Comparison of ENCODE assay signal across 9 cellular contexts in genomic region chr15:58440181-58440910, GRCh38. TPM values are rescaled to one million over a fixed set of nuclear protein-coding genes. Genes with fewer than 3 reads are reported as not detected.
DNase-seq lines count a peak whose midpoint lies in the region; ATAC-seq, FAIRE-seq and TF ChIP-seq lines count a peak whose summit lies in the region.
"Had no signal": no experiment of that assay in that cellular context is flagged by ENCODE, and none has a peak within 500 bp of the region (broad histone marks: within the 10 kb centered on the region; RNA-seq: fewer than 3 reads in every experiment).

No MANE protein-coding gene starts in this region.

- H3K9me3 ChIP-seq in H1 (ENCODE audit: insufficient read depth in 2 of 2, low read depth in 1 of 2, low read length in 1 of 2) (no peaks in the 10 kb centered on the region), mucosa of descending colon (no peaks in the 10 kb centered on the region)

- H3K56ac ChIP-seq in H1 (replicated peaks; ENCODE audit: insufficient read length, low read depth, low read length) = no peak overlapping the region

- no peak overlapping the region; a peak in 1 of 7 replicates for H3K9ac ChIP-seq in H1 (replicated peaks in 1 of 4; ENCODE audit: extremely low read depth in 1 of 4, low read depth in 3 of 4, low read length in 3 of 4)

- H3K27me3 ChIP-seq in ACC112 (ENCODE audit: insufficient read depth, low read length) (no peaks in the 10 kb centered on the region), H1 (replicated peaks in 1 of 4; ENCODE audit: control insufficient read depth in 3 of 4, extremely low read depth in 1 of 4, insufficient read depth in 3 of 4, low read length in 3 of 4) (no peaks in the 10 kb centered on the region)

- CTCF ChIA-PET in H1 (lab: Charles Lee; ENCODE audit: partially characterized antibody) = interaction anchor here (0.5 to 1.5 kb wide), 4 partner anchors 77 to 685 kb away, joined by 3 to 9 read pairs (median 4); no protein-coding TSS in a partner anchor

- H3K79me1 ChIP-seq in H1 (ENCODE audit: low read depth, low read length) = no peaks in the 10 kb centered on the region

- H2BK5ac ChIP-seq in H1 (ENCODE audit: low read depth, low read length) = no peak overlapping the region

- H3K4ac ChIP-seq in H1 (replicated peaks; ENCODE audit: insufficient read length, low read depth, low read length) = no peak overlapping the region

- no peak for TF ChIP-seq CTCF in H1 (IDR thresholded peaks at IDR 0.05; ENCODE audit: control extremely low read depth in 1 of 3, insufficient read depth in 1 of 3, low read depth in 1 of 3, low read length in 3 of 3)
- no peak for TF ChIP-seq CTCF in mucosa of descending colon (IDR thresholded peaks at IDR 0.05)

- no peak for TF ChIP-seq EP300 in H1 (IDR thresholded peaks at IDR 0.05; ENCODE audit: borderline replicate concordance in 1 of 2, low read depth in 2 of 2, low read length in 2 of 2)

- TF ChIP-seq RAD21 in H1 (IDR thresholded peaks at IDR 0.05 in 1 of 2, conservative IDR thresholded peaks at IDR 0.05 in 1 of 2; ENCODE audit: low read depth in 2 of 2, low read length in 2 of 2) = no peak

- ATAC-seq in mucosa of descending colon = peak; percentile 77
- ATAC-seq in GM21786 (IDR thresholded peaks at IDR 0.05; ENCODE audit: unreplicated experiment) = no peak

- no peak overlapping the region for H4K5ac ChIP-seq in H1 (ENCODE audit: insufficient read length, low read depth, low read length)

- no peak overlapping the region for H3K14ac ChIP-seq in H1 (ENCODE audit: insufficient read length)

- H3K4me1 ChIP-seq in ACC112 (ENCODE audit: control insufficient read depth, insufficient read depth, low read length, unreplicated experiment) = peaks cover 39% of the 10 kb centered on the region
- peaks cover 8 to 15% (median 11%) of the 10 kb centered on the region in 4 experiments for H3K4me1 ChIP-seq in H1 (replicated peaks in 1 of 4; ENCODE audit: control insufficient read depth in 3 of 4, insufficient read depth in 4 of 4, low read length in 3 of 4)
- peaks cover 32% of the 10 kb centered on the region for H3K4me1 ChIP-seq in mucosa of descending colon (ENCODE audit: low read depth)

- no peaks in the 10 kb centered on the region for H3K23me2 ChIP-seq in H1 (ENCODE audit: low read depth, low read length)

- no peak overlapping the region for H3K18ac ChIP-seq in H1 (ENCODE audit: extremely low read depth, low read length)

- no peak overlapping the region for H2AK5ac ChIP-seq in H1 (ENCODE audit: low read depth, low read length)

- H3K79me2 ChIP-seq in ACC112 (ENCODE audit: control insufficient read depth, insufficient read depth, low read length, unreplicated experiment) (no peaks in the 10 kb centered on the region), H1 (ENCODE audit: control insufficient read depth in 1 of 2, insufficient read depth in 2 of 2, low read length in 2 of 2) (no peaks in the 10 kb centered on the region)

- H2BK20ac ChIP-seq in H1 (ENCODE audit: low read length) = no peak overlapping the region

- WGBS in H1 (ENCODE audit: extremely low coverage in 1 of 2, insufficient coverage in 1 of 2, insufficient read length in 1 of 2, insufficient replicate concordance in 2 of 2, low coverage in 1 of 2, low lambda C conversion rate in 2 of 2, missing lambda C conversion rate in 1 of 2), 2 experiments = 77% methylated on average over 7 of the region's 7 CpGs; no CpG with 5 or more reads in 1 of the 2 experiments

- no peak for FAIRE-seq in H1 (lab: Jason Lieb, UNC)

- no peaks in the 10 kb centered on the region for H3K36me3 ChIP-seq in ACC112 (ENCODE audit: insufficient read depth, low read length)
- H3K36me3 ChIP-seq in H1 (ENCODE audit: control insufficient read depth in 2 of 4, insufficient read depth in 4 of 4, low read length in 3 of 4) = no peaks in the 10 kb centered on the region
- no peaks in the 10 kb centered on the region for H3K36me3 ChIP-seq in mucosa of descending colon (ENCODE audit: low read depth)

- H4K8ac ChIP-seq in H1 (ENCODE audit: extremely low read depth, insufficient read depth, low read length) = no peak overlapping the region

- H2AFZ ChIP-seq in ACC112 (ENCODE audit: low read length, unreplicated experiment) (peak overlapping the region; percentile 82), H1 (ENCODE audit: low read length) (no peak overlapping the region)

- H2BK12ac ChIP-seq in H1 (ENCODE audit: low read depth, low read length) = no peak overlapping the region

- H3K4me3 ChIP-seq in ACC112 (ENCODE audit: low read depth, low read length) (peak overlapping the region; percentile 8; the same call in 1 of the 2 replicates), H1 (ENCODE audit: extremely low read depth in 1 of 4, insufficient read depth in 2 of 4, low read depth in 3 of 4, low read length in 4 of 4) (no peak overlapping the region; a peak in 1 of 8 replicates), mucosa of descending colon (no peak overlapping the region)

- H3K4me2 ChIP-seq in H1 (ENCODE audit: insufficient read depth in 1 of 2, low read depth in 2 of 2, low read length in 2 of 2) = peak overlapping the region; percentile 10 to 40; a peak in 1 of 4 replicates

- H2BK15ac ChIP-seq in H1 (ENCODE audit: low read length) = no peak overlapping the region

- POLR2A ChIA-PET in H1 (lab: Charles Lee; ENCODE audit: partially characterized antibody) = no interaction called here

- H2BK120ac ChIP-seq in H1 (replicated peaks; ENCODE audit: low read depth, low read length) = no peak overlapping the region

- DNase-seq in NCI-H226 (peak; percentile 48), H1 (ENCODE audit: low read depth in 1 of 2, low spot score in 2 of 2) (no peak), mucosa of descending colon (no peak), GDM1 (lab: John Stamatoyannopoulos, UW) (no peak), NCI-H1930 (lab: John Stamatoyannopoulos, UW) (no peak), midbrain (lab: John Stamatoyannopoulos, UW) (no peak)
- DNase-seq: NCI-H524 treated with DMSO at 0.1 percent for 48 hours had no signal

- no peak overlapping the region for H4K91ac ChIP-seq in H1 (replicated peaks; ENCODE audit: insufficient read length, low read length)

- intact Hi-C loops in mucosa of descending colon (cut with DNase I, micrococcal nuclease) = loop anchor here in 1 of 2 donors (10.0 kb wide), 1 partner anchor 114 kb away; no protein-coding TSS in a partner anchor

- H3K27ac ChIP-seq in ACC112 (ENCODE audit: low read depth, low read length) = peak overlapping the region; percentile 86
- H3K27ac ChIP-seq in H1 (ENCODE audit: low read depth, low read length) = no peak overlapping the region

- H4K20me1 ChIP-seq in H1 (replicated peaks in 1 of 2; ENCODE audit: control insufficient read depth in 1 of 2, insufficient read depth in 2 of 2, low read length in 2 of 2) = no peaks in the 10 kb centered on the region

- TF ChIP-seq POLR2A in H1 (IDR thresholded peaks at IDR 0.05; ENCODE audit: control extremely low read depth in 1 of 2, low read depth in 2 of 2, low read length in 2 of 2) = no peak

- no peak overlapping the region for H3K23ac ChIP-seq in H1 (ENCODE audit: insufficient read length)

TF ChIP-seq in H1, 55 proteins besides CTCF, POLR2A, EP300 and RAD21 (continues in another document):
- TF ChIP-seq ZNF274 (IDR thresholded peaks at IDR 0.05; ENCODE audit: borderline replicate concordance, extremely low read depth, low read length) (no peak), SP2 (IDR thresholded peaks at IDR 0.05; ENCODE audit: low read length) (no peak), POU5F1 (IDR thresholded peaks at IDR 0.05; ENCODE audit: low read depth, low read length) (no peak), TBP (IDR thresholded peaks at IDR 0.05; ENCODE audit: low read depth, low read length) (no peak), SP1 (IDR thresholded peaks at IDR 0.05; ENCODE audit: low read depth, low read length) (no peak), YY1 (IDR thresholded peaks at IDR 0.05; ENCODE audit: low read depth, low read length) (no peak), ASH2L (IDR thresholded peaks at IDR 0.05; ENCODE audit: low read length) (no peak), HDAC6 (IDR thresholded peaks at IDR 0.05; ENCODE audit: low read depth, low read length) (no peak), FOSL1 (IDR thresholded peaks at IDR 0.05; ENCODE audit: insufficient read depth, low read depth, low read length) (no peak), BRCA1 (IDR thresholded peaks at IDR 0.05; ENCODE audit: low read depth, low read length) (no peak), EGR1 (IDR thresholded peaks at IDR 0.05; ENCODE audit: borderline replicate concordance, low read depth, low read length) (no peak), TEAD4 (IDR thresholded peaks at IDR 0.05; ENCODE audit: low read depth, low read length) (no peak)

RNA-seq across cellular contexts. Expression of gene LIPC, which starts 8.6 kb away (rescaled TPM):
- not detected in 2 replicates for total RNA-seq in H1 (2021; fragmentation: NEBNext Ultra II Directional; extraction: Animal tissue kit (Norgen Biotek cat#: 25700))
- polyA plus RNA-seq in H1 (2011; rRNA removed) = not detected in 2 replicates
- not detected for polyA plus RNA-seq in H1 (2011; cell fraction: cytosol; rRNA removed)
- not detected for polyA plus RNA-seq in H1 (2011; cell fraction: nucleus; rRNA removed)
- polyA plus RNA-seq in H1 (2012, experiment 1 of 2) = not detected in 4 replicates
- polyA plus RNA-seq in H1 (2012, experiment 2 of 2) = not detected
- polyA plus RNA-seq in H1 (2013, experiment 1 of 2) = not detected
- not detected for polyA plus RNA-seq in H1 (2013, experiment 2 of 2)
- not detected in 2 replicates for polyA minus RNA-seq in H1 (2011; rRNA and poly(A)+ RNA removed)
- not detected for polyA minus RNA-seq in H1 (2011; cell fraction: cytosol; rRNA and poly(A)+ RNA removed)
- not detected for polyA minus RNA-seq in H1 (2011; cell fraction: nucleus; rRNA and poly(A)+ RNA removed)
- 1 to 10 TPM; 2.3 to 9.3 (median 3.4) TPM for total RNA-seq in mucosa of descending colon
